18 cellular contexts compared by ENCODE assay signal in the genomic region with DNA sequence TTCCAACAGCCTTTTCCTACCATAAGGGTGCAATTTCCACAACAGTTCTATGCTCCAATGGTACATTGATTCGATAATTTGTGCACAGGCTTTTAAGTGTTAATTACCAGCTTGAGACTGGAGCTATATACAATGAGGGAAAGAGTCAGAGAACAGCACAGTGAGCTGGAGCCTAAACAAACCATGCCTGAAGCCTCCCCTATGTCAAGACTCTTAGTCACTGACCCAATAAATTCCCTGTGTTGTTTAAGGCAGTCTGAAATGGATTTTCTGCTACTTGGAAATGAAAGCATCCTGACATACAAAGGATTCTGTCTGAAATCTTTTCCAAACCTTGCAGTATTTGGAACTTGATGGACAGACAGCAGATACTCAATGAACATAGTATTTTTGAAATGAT.
"Had no signal": no experiment of that assay in that cellular context is flagged by ENCODE, and none has a peak within 500 bp of the region (broad histone marks: within the 10 kb centered on the region; RNA-seq: fewer than 3 reads in every experiment).

No MANE protein-coding gene starts in this region.

- H3K27me3 Mint-ChIP-seq: activated naive CD8-positive, alpha-beta T cell treated with anti-CD3 and anti-CD28 coated beads for 36 hours had no signal

- H3K4me1 ChIP-seq: esophagus muscularis mucosa, lower lobe of right lung, thyroid gland had no signal

- H3K27ac Mint-ChIP-seq: activated naive CD8-positive, alpha-beta T cell treated with anti-CD3 and anti-CD28 coated beads for 36 hours; activated T-cell treated with anti-CD3 and anti-CD28 coated beads, Interleukin-2, amount 50 U/mL, for 72 hours; nephron; T-helper 17 cell had no signal

- H3K36me3 ChIP-seq: esophagus muscularis mucosa, lower lobe of right lung, thyroid gland, WERI-Rb-1 had no signal

- H3K27ac ChIP-seq: esophagus muscularis mucosa, hepatocyte, lower lobe of right lung, thyroid gland, WERI-Rb-1 had no signal

- ATAC-seq: activated T-cell treated with anti-CD3 and anti-CD28 coated beads, Interleukin-2, amount 50 U/mL, for 72 hours; lower lobe of right lung; T-helper 17 cell had no signal

- H3K9me3 ChIP-seq: esophagus muscularis mucosa, lower lobe of right lung, thyroid gland had no signal

- DNase-seq: activated CD4-positive, alpha-beta T cell treated with anti-CD3 and anti-CD28 coated beads for 1 hour; activated CD4-positive, alpha-beta T cell treated with anti-CD3 and anti-CD28 coated beads, Interleukin-2, amount 50 U/mL, for 4 hours; activated gamma-delta T cell; activated naive CD8-positive, alpha-beta T cell treated with anti-CD3 and anti-CD28 coated beads for 36 hours; activated T-cell treated with anti-CD3 and anti-CD28 coated beads, Interleukin-2, amount 50 U/mL, for 72 hours; amniotic stem cell; effector CD4-positive, alpha-beta T cell; lower lobe of right lung; stimulated activated CD4-positive, alpha-beta T cell treated with anti-CD3 and anti-CD28 coated beads, Interleukin-12 subunit alpha, Interleukin-12 subunit beta, amount 100 ng/mL, for 4 hours; stimulated activated CD4-positive, alpha-beta T cell treated with anti-CD3 and anti-CD28 coated beads, Interleukin-1b, Interleukin-23, amount 100 ng/mL, for 48 hours; stimulated activated naive CD4-positive, alpha-beta T cell treated with Interleukin-2 at 50 U/mL for 16 hours; T-helper 17 cell; thyroid gland; WERI-Rb-1 had no signal

- H3K27me3 ChIP-seq: esophagus muscularis mucosa, hepatocyte, thyroid gland had no signal

- H3K4me3 Mint-ChIP-seq: activated naive CD8-positive, alpha-beta T cell treated with anti-CD3 and anti-CD28 coated beads for 36 hours; activated T-cell treated with anti-CD3 and anti-CD28 coated beads, Interleukin-2, amount 50 U/mL, for 72 hours; mesothelial cell of epicardium; nephron; T-helper 17 cell had no signal

- H3K9me3 Mint-ChIP-seq: activated naive CD8-positive, alpha-beta T cell treated with anti-CD3 and anti-CD28 coated beads for 36 hours; activated T-cell treated with anti-CD3 and anti-CD28 coated beads, Interleukin-2, amount 50 U/mL, for 72 hours; mesothelial cell of epicardium; nephron had no signal

- H3K4me1 Mint-ChIP-seq: activated naive CD8-positive, alpha-beta T cell treated with anti-CD3 and anti-CD28 coated beads for 36 hours had no signal

- H3K36me3 Mint-ChIP-seq: activated naive CD8-positive, alpha-beta T cell treated with anti-CD3 and anti-CD28 coated beads for 36 hours; mesothelial cell of epicardium had no signal

- H3K4me3 ChIP-seq: esophagus muscularis mucosa, hepatocyte, lower lobe of right lung, thyroid gland had no signal
